21 cellular contexts compared by ENCODE assay signal in genomic region chr7:135808206-135808605, GRCh38. TPM values are rescaled to one million over a fixed set of nuclear protein-coding genes. Genes with fewer than 3 reads are reported as not detected.
DNase-seq lines count a peak whose midpoint lies in the region; ATAC-seq and TF ChIP-seq lines count a peak whose summit lies in the region.
"Had no signal": no experiment of that assay in that cellular context is flagged by ENCODE, and none has a peak within 500 bp of the region (broad histone marks: within the 10 kb centered on the region; RNA-seq: fewer than 3 reads in every experiment).

No MANE protein-coding gene starts in this region.

- in situ Hi-C loops in gastrocnemius medialis (cut with MboI; ENCODE audit: low sequenced_read_pairs in 4 of 4): no loop called here

- peak; percentile 92 to 94 for ATAC-seq in gastrocnemius medialis
- ATAC-seq in mucosa of descending colon: no peak
- ATAC-seq: activated T-helper 17 cell treated with anti-CD3 and anti-CD28 coated beads, Interleukin-2, amount 50 U/mL, for 72 hours; stimulated activated naive CD8-positive, alpha-beta T cell treated with anti-CD3 and anti-CD28 coated beads, Interleukin-15, Interleukin-2, amounts not matched to agents 100 U/mL and 50 U/mL, for 24 hours had no signal

- TF ChIP-seq POLR2A in gastrocnemius medialis (IDR thresholded peaks at IDR 0.05): no peak

- no peaks in the 10 kb centered on the region for H3K36me3 ChIP-seq in gastrocnemius medialis
- H3K36me3 ChIP-seq in mucosa of descending colon (ENCODE audit: low read depth): no peaks in the 10 kb centered on the region
- H3K36me3 ChIP-seq: breast epithelium, tibial nerve had no signal

- no peaks in the 10 kb centered on the region for H3K27me3 ChIP-seq in gastrocnemius medialis
- H3K27me3 ChIP-seq: breast epithelium, tibial nerve had no signal

- H3K9me3 ChIP-seq in gastrocnemius medialis (no peaks in the 10 kb centered on the region), mucosa of descending colon (no peaks in the 10 kb centered on the region)
- H3K9me3 ChIP-seq: breast epithelium, tibial nerve had no signal

- DNase-seq in NCI-H2107 (lab: John Stamatoyannopoulos, UW): peak; percentile 75
- peak in 42 of 58 donors; percentile 3 to 88 (median 49) for DNase-seq in anterior cingulate cortex (lab: John Stamatoyannopoulos, UW)
- peak; percentile 23 for DNase-seq in mucosa of gallbladder (ENCODE audit: low spot score)
- DNase-seq in gastrocnemius medialis: peak; percentile 89 to 91
- no peak for DNase-seq in HT-29 (ENCODE audit: low spot score)
- no peak for DNase-seq in stimulated activated CD8-positive, alpha-beta memory T cell treated with anti-CD3 and anti-CD28 coated beads, Interleukin-4, amount 100 ng/mL, for 48 hours
- DNase-seq in mucosa of descending colon: no peak
- DNase-seq: activated CD4-positive, alpha-beta T cell treated with anti-CD3 and anti-CD28 coated beads, Interleukin-2, amount 10 ng/mL, durations not matched to agents 7 days and 5 days; activated naive CD8-positive, alpha-beta T cell treated with anti-CD3 and anti-CD28 coated beads, Interleukin-2, amount 10 ng/mL, durations not matched to agents 7 days and 5 days; CD4-positive, alpha-beta memory T cell; H7; MV-4-11; NCI-H1694 treated with DMSO at 0.1 percent for 48 hours; NCI-H526 treated with DMSO at 0.1 percent for 48 hours; Right ventricle myocardium superior; stimulated activated naive CD8-positive, alpha-beta T cell treated with anti-CD3 and anti-CD28 coated beads, Interleukin-15, Interleukin-2, amounts not matched to agents 100 U/mL and 50 U/mL, for 24 hours had no signal

- H3K4me3 ChIP-seq in gastrocnemius medialis (peak overlapping the region in 1 of 4 donors; percentile 2), mucosa of descending colon (no peak overlapping the region)
- H3K4me3 ChIP-seq: breast epithelium, tibial nerve had no signal

- H3K27ac ChIP-seq in gastrocnemius medialis: peak overlapping the region; percentile 86 to 91 (median 90)
- H3K27ac ChIP-seq: tibial nerve had no signal

- H3K4me1 ChIP-seq in gastrocnemius medialis (peaks cover 26 to 27% of the 10 kb centered on the region in 2 donors), mucosa of descending colon (ENCODE audit: low read depth) (no peaks in the 10 kb centered on the region)
- H3K4me1 ChIP-seq: breast epithelium had no signal

- TF ChIP-seq CTCF in gastrocnemius medialis (IDR thresholded peaks at IDR 0.05 in 4 of 5, conservative IDR thresholded peaks at IDR 0.05 in 1 of 5): no peak
- no peak for TF ChIP-seq CTCF in mucosa of descending colon (IDR thresholded peaks at IDR 0.05)

- intact Hi-C loops in gastrocnemius medialis (cut with DNase I; ENCODE audit: low total_unique reads) (no loop called here), mucosa of descending colon (cut with DNase I, micrococcal nuclease) (no loop called here)

RNA-seq across cellular contexts. Expression of gene FAM180A, which starts 59.6 kb away (rescaled TPM):
- total RNA-seq in mucosa of gallbladder (13.7 TPM), gastrocnemius medialis (1 to 10 TPM in 2 of 4 donors, under 1 TPM in 1, not detected in 1; 0.65 to 1.9 (median 1.4) TPM), mucosa of descending colon (1 to 10 TPM in 2 of 3 donors, under 1 TPM in 1; 0.26 to 3.5 (median 1.3) TPM)
- total RNA-seq in HT-29 (2014; rRNA removed; shearing (Covaris generic)): not detected in 2 replicates
- total RNA-seq: activated CD4-positive, alpha-beta T cell treated with anti-CD3 and anti-CD28 coated beads, Interleukin-2, amount 10 ng/mL, durations not matched to agents 7 days and 5 days; activated naive CD8-positive, alpha-beta T cell treated with anti-CD3 and anti-CD28 coated beads, Interleukin-2, amount 10 ng/mL, durations not matched to agents 7 days and 5 days; activated T-helper 17 cell treated with anti-CD3 and anti-CD28 coated beads, Interleukin-2, amount 50 U/mL, for 72 hours; CD4-positive, alpha-beta memory T cell; H7; HT1080; mononuclear cell had no signal

Comparison
In these comparisons a context has a peak if more than half of its experiments do, and no peak if none do; other contexts are left out.
1. DNase-seq: peak in NCI-H2107 (single experiment), anterior cingulate cortex (42 of 58), mucosa of gallbladder (single experiment) and gastrocnemius medialis (2 of 2); none in HT-29 (single experiment), stimulated activated CD8-positive, alpha-beta memory T cell treated with anti-CD3 and anti-CD28 coated beads, Interleukin-4, amount 100 ng/mL, for 48 hours (single experiment) and mucosa of descending colon (0 of 3).